In the genomic region with DNA sequence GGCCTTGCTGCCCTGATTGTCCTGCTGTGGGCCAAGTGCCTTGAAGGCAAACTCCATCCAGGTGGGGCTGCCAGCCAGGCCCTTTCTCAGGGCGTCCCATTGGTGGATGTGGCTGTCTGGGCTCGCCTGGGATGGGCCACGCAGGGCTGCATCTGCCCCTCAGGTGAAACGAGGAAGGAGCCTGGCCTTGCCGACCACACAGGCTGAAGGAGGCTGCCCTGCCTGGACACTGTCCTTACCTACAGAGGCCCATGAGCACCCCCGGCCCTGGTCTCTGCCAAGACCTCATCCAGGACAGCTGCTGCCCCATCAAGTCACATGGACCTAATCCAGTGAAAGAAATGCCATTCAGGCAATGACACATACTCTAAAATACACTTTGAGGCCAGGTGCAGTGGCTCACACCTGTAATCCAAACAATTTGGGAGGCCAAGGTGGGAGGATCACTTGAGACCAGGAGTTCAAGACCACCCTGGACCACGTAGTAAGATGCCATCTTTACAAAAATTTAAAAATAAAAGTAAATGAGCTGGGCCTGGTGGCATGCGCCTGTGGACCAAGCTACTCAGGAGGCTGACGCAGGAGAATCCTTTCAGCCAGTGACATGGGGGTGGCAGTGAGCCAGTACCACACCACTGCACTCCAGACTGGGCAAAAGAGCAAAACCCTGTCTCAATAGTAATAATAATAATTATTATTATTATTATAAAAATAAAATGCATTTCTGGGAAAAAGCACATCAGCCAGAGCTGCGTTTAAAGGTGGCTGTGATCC, we compare ENCODE assay signal across 19 cellular contexts. TPM values are rescaled to one million over a fixed set of nuclear protein-coding genes. Genes with fewer than 3 reads are reported as not detected.
DNase-seq lines count a peak whose midpoint lies in the region; ATAC-seq and TF ChIP-seq lines count a peak whose summit lies in the region.
"Had no signal": no experiment of that assay in that cellular context is flagged by ENCODE, and none has a peak within 500 bp of the region (broad histone marks: within the 10 kb centered on the region; RNA-seq: fewer than 3 reads in every experiment).

No MANE protein-coding gene starts in this region.

- H3K36me3 Mint-ChIP-seq in activated CD8-positive, alpha-beta memory T cell treated with anti-CD3 and anti-CD28 coated beads, Interleukin-2, amount 10 ng/mL, durations not matched to agents 7 days and 5 days: no peaks in the 10 kb centered on the region
- H3K36me3 Mint-ChIP-seq: IgD-negative memory B cell had no signal

- POLR2A ChIA-PET in Panc1 (lab: Charles Lee): no interaction called here

- CTCF ChIA-PET in activated CD8-positive, alpha-beta memory T cell treated with anti-CD3 and anti-CD28 coated beads, Interleukin-2, amount 10 ng/mL, durations not matched to agents 7 days and 5 days (lab: Charles Lee): no interaction called here
- CTCF ChIA-PET in Panc1 (lab: Charles Lee): no interaction called here

- H2AFZ ChIP-seq in osteoblast (ENCODE audit: low read length): no peak overlapping the region

- H3K36me3 ChIP-seq in Panc1 (ENCODE audit: control insufficient read depth, insufficient read depth, low read length): no peaks in the 10 kb centered on the region
- H3K36me3 ChIP-seq in osteoblast (ENCODE audit: insufficient read depth, low read length): no peaks in the 10 kb centered on the region

- H4K20me1 ChIP-seq in osteoblast (ENCODE audit: insufficient read depth, low read length): no peaks in the 10 kb centered on the region

- H3K9me3 ChIP-seq in Panc1 (ENCODE audit: control insufficient read depth, insufficient read depth, low read depth, low read length) (no peaks in the 10 kb centered on the region), osteoblast (ENCODE audit: low read depth, low read length) (no peaks in the 10 kb centered on the region)

- no TSS peak for BruUV-seq in Panc1 (replicated peaks; lab: Mats Ljungman, UMichigan)

- H3K27me3 Mint-ChIP-seq in activated CD8-positive, alpha-beta memory T cell treated with anti-CD3 and anti-CD28 coated beads, Interleukin-2, amount 10 ng/mL, durations not matched to agents 7 days and 5 days: no peaks in the 10 kb centered on the region
- H3K27me3 Mint-ChIP-seq: IgD-negative memory B cell had no signal

- peak; percentile 30 for ATAC-seq in activated CD8-positive, alpha-beta memory T cell treated with anti-CD3 and anti-CD28 coated beads, Interleukin-2, amount 10 ng/mL, durations not matched to agents 7 days and 5 days
- ATAC-seq in Panc1: peak; percentile 65
- ATAC-seq in esophagus mucosa: peak; percentile 28
- no peak for ATAC-seq in GM19035 (IDR thresholded peaks at IDR 0.05; ENCODE audit: unreplicated experiment)
- ATAC-seq: PC-3 had no signal

- H3K4me1 Mint-ChIP-seq in activated CD8-positive, alpha-beta memory T cell treated with anti-CD3 and anti-CD28 coated beads, Interleukin-2, amount 10 ng/mL, durations not matched to agents 7 days and 5 days: peaks cover 4% of the 10 kb centered on the region

- intact Hi-C loops in Panc1 (cut with micrococcal nuclease; ENCODE audit: unreplicated experiment): no loop called here

- H3K27me3 ChIP-seq in Panc1 (ENCODE audit: control insufficient read depth, insufficient read depth, low read length) (no peaks in the 10 kb centered on the region), osteoblast (ENCODE audit: insufficient read depth, low read length) (no peaks in the 10 kb centered on the region)

- no peaks in the 10 kb centered on the region for H3K79me2 ChIP-seq in osteoblast (ENCODE audit: insufficient read depth, low read length)

- no peak overlapping the region for H3K27ac Mint-ChIP-seq in activated CD8-positive, alpha-beta memory T cell treated with anti-CD3 and anti-CD28 coated beads, Interleukin-2, amount 10 ng/mL, durations not matched to agents 7 days and 5 days
- H3K27ac Mint-ChIP-seq: IgD-negative memory B cell had no signal

- in situ Hi-C loops in Panc1 (cut with HindIII; ENCODE audit: low pct_unique_long_range_greater_than_20kb, low sequenced_read_pairs): no loop called here

- H3K27ac ChIP-seq in Panc1 (ENCODE audit: low read length) (no peak overlapping the region), osteoblast (ENCODE audit: low read depth, low read length) (no peak overlapping the region)
- H3K27ac ChIP-seq: SK-N-MC had no signal

- no peak for DNase-seq in activated CD8-positive, alpha-beta memory T cell treated with anti-CD3 and anti-CD28 coated beads, Interleukin-2, amount 10 ng/mL, durations not matched to agents 7 days and 5 days
- no peak for DNase-seq in activated CD8-positive, alpha-beta memory T cell treated with anti-CD3 and anti-CD28 coated beads for 24 hours
- DNase-seq in Panc1 (ENCODE audit: low read depth, low spot score) (no peak), osteoblast (ENCODE audit: insufficient read length, low spot score, missing footprints) (peak; percentile 74), NCI-H2081 (lab: John Stamatoyannopoulos, UW) (no peak)
- DNase-seq in activated CD4-positive, alpha-beta T cell treated with anti-CD3 and anti-CD28 coated beads, Interleukin-2, amount 50 U/mL, for 1 hour: no peak
- DNase-seq: C1 segment of cervical spinal cord, MV-4-11, NCI-H1417, NCI-H187 treated with DMSO at 0.1 percent for 48 hours, NCI-H2171, NCI-H446 treated with DMSO at 0.1 percent for 48 hours, NCI-H748 treated with DMSO at 0.1 percent for 48 hours, PC-3, Right ventricle myocardium superior had no signal

- H3K9me3 Mint-ChIP-seq in activated CD8-positive, alpha-beta memory T cell treated with anti-CD3 and anti-CD28 coated beads, Interleukin-2, amount 10 ng/mL, durations not matched to agents 7 days and 5 days (ENCODE audit: low read depth): no peaks in the 10 kb centered on the region
- H3K9me3 Mint-ChIP-seq: IgD-negative memory B cell had no signal

- no peak overlapping the region for H3K4me3 ChIP-seq in Panc1 (ENCODE audit: low read depth in 2 of 2, low read length in 2 of 2)
- H3K4me3 ChIP-seq in osteoblast (ENCODE audit: insufficient read depth, low read length): no peak overlapping the region
- H3K4me3 ChIP-seq: SK-N-MC had no signal

- no peak overlapping the region for H3K4me2 ChIP-seq in osteoblast (ENCODE audit: insufficient read depth, low read length)

- H3K4me1 ChIP-seq in Panc1 (ENCODE audit: control insufficient read depth, insufficient read depth, low read length) (peaks cover 5% of the 10 kb centered on the region), osteoblast (ENCODE audit: insufficient read depth, low read length) (no peaks in the 10 kb centered on the region)

- H3K4me3 Mint-ChIP-seq in activated CD8-positive, alpha-beta memory T cell treated with anti-CD3 and anti-CD28 coated beads, Interleukin-2, amount 10 ng/mL, durations not matched to agents 7 days and 5 days: no peak overlapping the region
- H3K4me3 Mint-ChIP-seq: IgD-negative memory B cell had no signal

- TF ChIP-seq CTCF in Panc1 (IDR thresholded peaks at IDR 0.05) (no peak), osteoblast (IDR thresholded peaks at IDR 0.05; ENCODE audit: extremely low read depth, low read depth, low read length) (no peak)

RNA-seq across cellular contexts. Expression of a gene that starts 33.9 kb away (rescaled TPM):
- 1 to 10 TPM; 3.0 to 3.2 TPM for total RNA-seq in activated CD8-positive, alpha-beta memory T cell treated with anti-CD3 and anti-CD28 coated beads, Interleukin-2, amount 10 ng/mL, durations not matched to agents 7 days and 5 days
- total RNA-seq in Panc1 (2021; ENCODE audit: unreplicated experiment) (3.9 TPM), esophagus mucosa (1.0 TPM), osteoblast (1.8 and 2.7 TPM in 2 replicates)
- 4.8 TPM for polyA plus RNA-seq in Panc1 (2012; ENCODE audit: insufficient read length)

RNA-seq across cellular contexts. Expression of a gene that starts 35.3 kb away (rescaled TPM):
- total RNA-seq in activated CD8-positive, alpha-beta memory T cell treated with anti-CD3 and anti-CD28 coated beads, Interleukin-2, amount 10 ng/mL, durations not matched to agents 7 days and 5 days: 10 to 100 TPM; 57.9 to 58.3 TPM
- total RNA-seq in Panc1 (2021; ENCODE audit: unreplicated experiment): 86.4 TPM
- polyA plus RNA-seq in Panc1 (2012; ENCODE audit: insufficient read length): 129 TPM
- 36.9 TPM for total RNA-seq in esophagus mucosa
- 26.2 and 30.4 TPM in 2 replicates for total RNA-seq in osteoblast

RNA-seq across cellular contexts. Expression of a gene that starts 57.2 kb away (rescaled TPM):
- total RNA-seq in activated CD8-positive, alpha-beta memory T cell treated with anti-CD3 and anti-CD28 coated beads, Interleukin-2, amount 10 ng/mL, durations not matched to agents 7 days and 5 days: 10 to 100 TPM; 35.8 to 42.1 TPM
- total RNA-seq in Panc1 (2021; ENCODE audit: unreplicated experiment): 40.0 TPM
- polyA plus RNA-seq in Panc1 (2012; ENCODE audit: insufficient read length): 53.6 TPM
- 13.9 TPM for total RNA-seq in esophagus mucosa
- 19.2 and 22.4 TPM in 2 replicates for total RNA-seq in osteoblast
